25 cellular contexts compared by ENCODE assay signal in genomic region chr15:93246266-93247242, GRCh38.
DNase-seq lines count a peak whose midpoint lies in the region; ATAC-seq and TF ChIP-seq lines count a peak whose summit lies in the region.
"Had no signal": no experiment of that assay in that cellular context is flagged by ENCODE, and none has a peak within 500 bp of the region (broad histone marks: within the 10 kb centered on the region; RNA-seq: fewer than 3 reads in every experiment).

No MANE protein-coding gene starts in this region.

- DNase-seq in activated naive CD4-positive, alpha-beta T cell treated with anti-CD3 and anti-CD28 coated beads, Interleukin-2, amount 10 ng/mL, durations not matched to agents 7 days and 5 days = no peak
- no peak for DNase-seq in activated naive CD4-positive, alpha-beta T cell treated with anti-CD3 and anti-CD28 coated beads for 36 hours
- DNase-seq in NCI-H2081 treated with DMSO at 0.1 percent for 48 hours (lab: John Stamatoyannopoulos, UW) (peak; percentile 10), glutamatergic neuron (no peak), NCI-H2107 treated with DMSO at 0.1 percent for 48 hours (lab: John Stamatoyannopoulos, UW; ENCODE audit: unreplicated experiment) (no peak), NCI-H1694 (lab: John Stamatoyannopoulos, UW) (no peak)
- DNase-seq: activated CD8-positive, alpha-beta memory T cell treated with anti-CD3 and anti-CD28 coated beads, Interleukin-2, amount 50 U/mL, for 48 hours; aorta; CD8-positive, alpha-beta T cell; colonic mucosa; DMS 273 treated with DMSO at 0.1 percent for 48 hours; effector memory CD8-positive, alpha-beta T cell; erythroblast; heart right ventricle; NCI-H1092; NCI-H774; stimulated activated CD4-positive, alpha-beta T cell treated with anti-CD3 and anti-CD28 coated beads, Interleukin-12 subunit alpha, Interleukin-12 subunit beta, amount 100 ng/mL, for 4 hours; stimulated activated CD4-positive, alpha-beta T cell treated with anti-CD3 and anti-CD28 coated beads, Interleukin-4, amount 100 ng/mL, for 1 hour had no signal

- no peaks in the 10 kb centered on the region for H3K9me3 Mint-ChIP-seq in activated naive CD4-positive, alpha-beta T cell treated with anti-CD3 and anti-CD28 coated beads, Interleukin-2, amount 10 ng/mL, durations not matched to agents 7 days and 5 days
- no peaks in the 10 kb centered on the region for H3K9me3 Mint-ChIP-seq in activated naive CD4-positive, alpha-beta T cell treated with anti-CD3 and anti-CD28 coated beads for 36 hours
- H3K9me3 Mint-ChIP-seq in glutamatergic neuron (ENCODE audit: unreplicated experiment) = peaks cover 4% of the 10 kb centered on the region
- no peaks in the 10 kb centered on the region for H3K9me3 Mint-ChIP-seq in stimulated activated memory B cell treated with anti-CD40 and anti-IgM and Interleukin-4, amounts not matched to agents 10 μg/mL and 1 μg/mL and 100 μg/mL, for 72 hours
- H3K9me3 Mint-ChIP-seq: activated CD4-positive, alpha-beta memory T cell treated with anti-CD3 and anti-CD28 coated beads, Interleukin-2, amount 10 ng/mL, durations not matched to agents 7 days and 5 days; activated naive CD4-positive, alpha-beta T cell treated with anti-CD3 and anti-CD28 coated beads, Interleukin-2, amount 50 U/mL, for 72 hours; activated T-helper 17 cell treated with anti-CD3 and anti-CD28 coated beads, Interleukin-2, amount 50 U/mL, for 72 hours; CD8-positive, alpha-beta T cell; effector memory CD8-positive, alpha-beta T cell; neural progenitor cell had no signal

- intact Hi-C loops in activated naive CD4-positive, alpha-beta T cell treated with anti-CD3 and anti-CD28 coated beads for 36 hours (cut with micrococcal nuclease) = loop anchor here (5.0 kb wide), 1 partner anchor 159 kb away; the partner anchor contains the start of gene RGMA

- H3K4me3 Mint-ChIP-seq in activated naive CD4-positive, alpha-beta T cell treated with anti-CD3 and anti-CD28 coated beads, Interleukin-2, amount 10 ng/mL, durations not matched to agents 7 days and 5 days = no peak overlapping the region
- H3K4me3 Mint-ChIP-seq in activated naive CD4-positive, alpha-beta T cell treated with anti-CD3 and anti-CD28 coated beads for 36 hours = no peak overlapping the region
- H3K4me3 Mint-ChIP-seq in glutamatergic neuron (ENCODE audit: unreplicated experiment) = peak overlapping the region; percentile 62
- no peak overlapping the region for H3K4me3 Mint-ChIP-seq in stimulated activated memory B cell treated with anti-CD40 and anti-IgM and Interleukin-4, amounts not matched to agents 10 μg/mL and 1 μg/mL and 100 μg/mL, for 72 hours
- H3K4me3 Mint-ChIP-seq: activated CD4-positive, alpha-beta memory T cell treated with anti-CD3 and anti-CD28 coated beads, Interleukin-2, amount 10 ng/mL, durations not matched to agents 7 days and 5 days; activated T-helper 17 cell treated with anti-CD3 and anti-CD28 coated beads, Interleukin-2, amount 50 U/mL, for 72 hours; CD8-positive, alpha-beta T cell; effector memory CD8-positive, alpha-beta T cell; neural progenitor cell had no signal

- CTCF ChIA-PET in activated naive CD4-positive, alpha-beta T cell treated with anti-CD3 and anti-CD28 coated beads, Interleukin-2, amount 10 ng/mL, durations not matched to agents 7 days and 5 days (lab: Charles Lee) = interaction anchor here (0.6 kb wide), 1 partner anchor 38 kb away, joined by 3 read pairs; no protein-coding TSS in a partner anchor
- CTCF ChIA-PET in activated naive CD4-positive, alpha-beta T cell treated with anti-CD3 and anti-CD28 coated beads for 36 hours (lab: Charles Lee) = no interaction called here

- TF ChIP-seq CTCF in glutamatergic neuron (IDR thresholded peaks at IDR 0.05; ENCODE audit: partially characterized antibody, unreplicated experiment) = no peak

- peak overlapping the region; percentile 2 for H3K27ac Mint-ChIP-seq in activated naive CD4-positive, alpha-beta T cell treated with anti-CD3 and anti-CD28 coated beads, Interleukin-2, amount 10 ng/mL, durations not matched to agents 7 days and 5 days
- no peak overlapping the region for H3K27ac Mint-ChIP-seq in activated naive CD4-positive, alpha-beta T cell treated with anti-CD3 and anti-CD28 coated beads for 36 hours
- H3K27ac Mint-ChIP-seq in glutamatergic neuron (ENCODE audit: unreplicated experiment) = peak overlapping the region; percentile 57
- H3K27ac Mint-ChIP-seq in stimulated activated memory B cell treated with anti-CD40 and anti-IgM and Interleukin-4, amounts not matched to agents 10 μg/mL and 1 μg/mL and 100 μg/mL, for 72 hours = no peak overlapping the region
- H3K27ac Mint-ChIP-seq: activated CD4-positive, alpha-beta memory T cell treated with anti-CD3 and anti-CD28 coated beads, Interleukin-2, amount 10 ng/mL, durations not matched to agents 7 days and 5 days; activated naive CD4-positive, alpha-beta T cell treated with anti-CD3 and anti-CD28 coated beads, Interleukin-2, amount 50 U/mL, for 72 hours; activated T-helper 17 cell treated with anti-CD3 and anti-CD28 coated beads, Interleukin-2, amount 50 U/mL, for 72 hours; CD8-positive, alpha-beta T cell; effector memory CD8-positive, alpha-beta T cell; progenitor cell of endocrine pancreas had no signal

- H3K27me3 Mint-ChIP-seq in activated naive CD4-positive, alpha-beta T cell treated with anti-CD3 and anti-CD28 coated beads, Interleukin-2, amount 10 ng/mL, durations not matched to agents 7 days and 5 days = peaks cover 28% of the 10 kb centered on the region
- H3K27me3 Mint-ChIP-seq in activated naive CD4-positive, alpha-beta T cell treated with anti-CD3 and anti-CD28 coated beads for 36 hours (ENCODE audit: low read depth) = peaks cover 9% of the 10 kb centered on the region
- H3K27me3 Mint-ChIP-seq in glutamatergic neuron (ENCODE audit: unreplicated experiment) = peaks cover 2% of the 10 kb centered on the region
- H3K27me3 Mint-ChIP-seq in stimulated activated memory B cell treated with anti-CD40 and anti-IgM and Interleukin-4, amounts not matched to agents 10 μg/mL and 1 μg/mL and 100 μg/mL, for 72 hours = no peaks in the 10 kb centered on the region

- ATAC-seq in stimulated activated memory B cell treated with anti-CD40 and anti-IgM and Interleukin-4, amounts not matched to agents 10 μg/mL and 1 μg/mL and 100 μg/mL, for 72 hours = no peak
- no peak for ATAC-seq in GM18502 (IDR thresholded peaks at IDR 0.05; ENCODE audit: poor library complexity, unreplicated experiment)
- ATAC-seq: activated T-helper 17 cell treated with anti-CD3 and anti-CD28 coated beads, Interleukin-2, amount 50 U/mL, for 72 hours; CD8-positive, alpha-beta T cell; effector memory CD8-positive, alpha-beta T cell had no signal

- no peaks in the 10 kb centered on the region for H3K36me3 Mint-ChIP-seq in activated naive CD4-positive, alpha-beta T cell treated with anti-CD3 and anti-CD28 coated beads, Interleukin-2, amount 10 ng/mL, durations not matched to agents 7 days and 5 days
- H3K36me3 Mint-ChIP-seq in activated naive CD4-positive, alpha-beta T cell treated with anti-CD3 and anti-CD28 coated beads for 36 hours (ENCODE audit: low read depth) = no peaks in the 10 kb centered on the region
- no peaks in the 10 kb centered on the region for H3K36me3 Mint-ChIP-seq in glutamatergic neuron (ENCODE audit: unreplicated experiment)
- no peaks in the 10 kb centered on the region for H3K36me3 Mint-ChIP-seq in stimulated activated memory B cell treated with anti-CD40 and anti-IgM and Interleukin-4, amounts not matched to agents 10 μg/mL and 1 μg/mL and 100 μg/mL, for 72 hours
- H3K36me3 Mint-ChIP-seq: activated naive CD4-positive, alpha-beta T cell treated with anti-CD3 and anti-CD28 coated beads, Interleukin-2, amount 50 U/mL, for 72 hours; CD8-positive, alpha-beta T cell; neural progenitor cell had no signal

- peaks cover 8% of the 10 kb centered on the region for H3K4me1 Mint-ChIP-seq in activated naive CD4-positive, alpha-beta T cell treated with anti-CD3 and anti-CD28 coated beads, Interleukin-2, amount 10 ng/mL, durations not matched to agents 7 days and 5 days
- H3K4me1 Mint-ChIP-seq in activated naive CD4-positive, alpha-beta T cell treated with anti-CD3 and anti-CD28 coated beads for 36 hours (ENCODE audit: low read depth) = peaks cover 13% of the 10 kb centered on the region
- H3K4me1 Mint-ChIP-seq in glutamatergic neuron (ENCODE audit: low read depth, unreplicated experiment) = peaks cover 38% of the 10 kb centered on the region
- no peaks in the 10 kb centered on the region for H3K4me1 Mint-ChIP-seq in stimulated activated memory B cell treated with anti-CD40 and anti-IgM and Interleukin-4, amounts not matched to agents 10 μg/mL and 1 μg/mL and 100 μg/mL, for 72 hours
- H3K4me1 Mint-ChIP-seq: activated T-helper 17 cell treated with anti-CD3 and anti-CD28 coated beads, Interleukin-2, amount 50 U/mL, for 72 hours had no signal

Comparison
In these comparisons a context has a peak if more than half of its experiments do, and no peak if none do; other contexts are left out.
1. H3K27ac Mint-ChIP-seq: peak in activated naive CD4-positive, alpha-beta T cell treated with anti-CD3 and anti-CD28 coated beads, Interleukin-2, amount 10 ng/mL, durations not matched to agents 7 days and 5 days (single experiment) and glutamatergic neuron (single experiment); none in activated naive CD4-positive, alpha-beta T cell treated with anti-CD3 and anti-CD28 coated beads for 36 hours (single experiment) and stimulated activated memory B cell treated with anti-CD40 and anti-IgM and Interleukin-4, amounts not matched to agents 10 μg/mL and 1 μg/mL and 100 μg/mL, for 72 hours (single experiment).